ENCODE assay signal across 9 cellular contexts in the genomic region with DNA sequence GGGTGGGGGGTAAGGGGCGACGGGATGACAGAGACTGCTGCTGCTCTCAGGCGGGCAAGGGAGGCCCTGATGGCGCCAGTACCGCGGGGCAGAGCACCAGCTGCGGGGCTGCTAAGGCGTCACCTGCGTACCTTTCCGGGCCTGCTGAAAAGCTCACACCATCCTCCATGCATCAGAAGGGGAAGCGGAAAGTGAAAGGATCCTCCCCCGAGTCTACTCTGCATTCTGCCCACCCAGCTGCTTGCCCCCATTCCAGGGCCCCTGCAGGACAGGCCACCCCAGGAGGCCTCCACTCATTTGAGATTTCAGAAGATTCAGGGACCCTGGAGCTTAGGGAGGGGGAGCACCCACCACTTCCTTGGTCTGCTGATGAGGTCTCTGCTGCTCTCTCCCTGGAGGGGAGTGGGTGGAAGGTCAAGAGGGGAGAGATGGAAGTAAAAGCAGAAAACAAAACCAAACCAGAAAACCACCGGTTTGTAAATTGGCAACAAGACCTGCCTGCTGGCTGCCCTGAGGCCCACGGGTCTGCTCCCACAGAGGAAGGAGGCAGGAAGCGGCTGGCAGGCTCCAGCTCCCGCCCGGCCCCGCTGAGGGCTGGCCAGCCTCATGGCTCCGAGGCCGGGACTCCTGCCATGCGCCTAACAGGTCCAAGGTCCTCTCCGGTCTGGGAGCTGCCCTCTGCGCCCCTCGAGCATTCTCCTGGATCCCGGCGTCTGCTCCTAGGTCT. TPM values are rescaled to one million over a fixed set of nuclear protein-coding genes. Genes with fewer than 3 reads are reported as not detected.
DNase-seq lines count a peak whose midpoint lies in the region; ATAC-seq, FAIRE-seq and TF ChIP-seq lines count a peak whose summit lies in the region.
"Had no signal": no experiment of that assay in that cellular context is flagged by ENCODE, and none has a peak within 500 bp of the region (broad histone marks: within the 10 kb centered on the region; RNA-seq: fewer than 3 reads in every experiment).

No MANE protein-coding gene starts in this region.

- peak overlapping the region; percentile 46 for H3K4me3 Mint-ChIP-seq in activated naive CD4-positive, alpha-beta T cell treated with anti-CD3 and anti-CD28 coated beads for 36 hours

- peaks cover 0 to 11% (median 5%) of the 10 kb centered on the region in 4 donors for H3K4me1 ChIP-seq in sigmoid colon

- H3K27ac ChIP-seq in sigmoid colon, result peak overlapping the region in 1 of 4 donors; percentile 19

- TF ChIP-seq CTCF in GM13977 (IDR thresholded peaks at IDR 0.05; ENCODE audit: extremely low read depth, insufficient read depth, missing control alignments) (no peak), sigmoid colon (IDR thresholded peaks at IDR 0.05) (no peak)

- TF ChIP-seq POLR2A in sigmoid colon (IDR thresholded peaks at IDR 0.05), result no peak

- H3K36me3 ChIP-seq in sigmoid colon, result peaks cover 10 to 80% (median 39%) of the 10 kb centered on the region in 4 donors

- no peaks in the 10 kb centered on the region for H3K27me3 ChIP-seq in sigmoid colon

- FAIRE-seq in frontal cortex (lab: Jason Lieb, UNC), result no peak

- TF ChIP-seq EP300 in sigmoid colon (IDR thresholded peaks at IDR 0.05), result no peak

- peaks cover 23% of the 10 kb centered on the region for H3K4me1 Mint-ChIP-seq in activated naive CD4-positive, alpha-beta T cell treated with anti-CD3 and anti-CD28 coated beads for 36 hours (ENCODE audit: low read depth)

- no peaks in the 10 kb centered on the region for H3K9me3 Mint-ChIP-seq in activated naive CD4-positive, alpha-beta T cell treated with anti-CD3 and anti-CD28 coated beads for 36 hours

- H3K9me3 ChIP-seq in sigmoid colon, result no peaks in the 10 kb centered on the region

- H3K4me3 ChIP-seq in sigmoid colon, result no peak overlapping the region

- peak overlapping the region; percentile 88 for H3K27ac Mint-ChIP-seq in activated naive CD4-positive, alpha-beta T cell treated with anti-CD3 and anti-CD28 coated beads for 36 hours

- WGBS in sigmoid colon, 2 donors, result 50 to 83% methylated on average over 26 of the region's 26 CpGs

- CTCF ChIA-PET in activated naive CD4-positive, alpha-beta T cell treated with anti-CD3 and anti-CD28 coated beads for 36 hours (lab: Charles Lee), result interaction anchor here (0.8 to 2.3 kb wide), 3 partner anchors 12 to 230 kb away, joined by 3 to 11 read pairs (median 4); no protein-coding TSS in a partner anchor

- H3K27me3 Mint-ChIP-seq in activated naive CD4-positive, alpha-beta T cell treated with anti-CD3 and anti-CD28 coated beads for 36 hours (ENCODE audit: low read depth), result no peaks in the 10 kb centered on the region

- peak; percentile 71 for DNase-seq in GM13977 (ENCODE audit: low spot score)
- DNase-seq in activated naive CD4-positive, alpha-beta T cell treated with anti-CD3 and anti-CD28 coated beads for 36 hours, result peak; percentile 68
- DNase-seq in sigmoid colon, result peak; percentile 58
- no peak for DNase-seq in NOMO-1 treated with DMSO at 0.1 percent for 48 hours (lab: John Stamatoyannopoulos, UW; ENCODE audit: unreplicated experiment)
- DNase-seq in NCI-H128 (lab: John Stamatoyannopoulos, UW; ENCODE audit: unreplicated experiment), result no peak
- no peak for DNase-seq in frontal cortex (ENCODE audit: low spot score in 2 of 2)
- no peak for DNase-seq in NCI-H82 (lab: John Stamatoyannopoulos, UW)
- DNase-seq: left cardiac atrium had no signal

- in situ Hi-C loops in GM13977 (cut with MboI; ENCODE audit: low pct_unique_long_range_greater_than_20kb, low sequenced_read_pairs, unreplicated experiment), result no loop called here

- peak; percentile 65 for ATAC-seq in HG03354 (IDR thresholded peaks at IDR 0.05; ENCODE audit: poor library complexity, severe bottlenecking, unreplicated experiment)

- H3K36me3 Mint-ChIP-seq in activated naive CD4-positive, alpha-beta T cell treated with anti-CD3 and anti-CD28 coated beads for 36 hours (ENCODE audit: low read depth), result peaks cover 12% of the 10 kb centered on the region

- intact Hi-C loops in activated naive CD4-positive, alpha-beta T cell treated with anti-CD3 and anti-CD28 coated beads for 36 hours (cut with micrococcal nuclease), result loop anchor here (5.0 kb wide), 1 partner anchor 77 kb away; the partner anchor contains the start of gene POMT1
- intact Hi-C loops in sigmoid colon (cut with DNase I), result no loop called here

RNA-seq across cellular contexts. Expression of gene PRRT1B, which starts 33.6 kb away (rescaled TPM):
- total RNA-seq in activated naive CD4-positive, alpha-beta T cell treated with anti-CD3 and anti-CD28 coated beads for 36 hours, result not detected
- total RNA-seq in sigmoid colon, result not detected
- 1 to 10 TPM in 2 of 3 donors, under 1 TPM in 1; 0.45 to 3.6 (median 1.4) TPM for polyA plus RNA-seq in sigmoid colon
- not detected for total RNA-seq in frontal cortex
- total RNA-seq: left cardiac atrium had no signal

RNA-seq across cellular contexts. Expression of gene UCK1, which starts 47.9 kb away (rescaled TPM):
- total RNA-seq in activated naive CD4-positive, alpha-beta T cell treated with anti-CD3 and anti-CD28 coated beads for 36 hours, result 10 to 100 TPM; 18.7 to 21.7 TPM
- total RNA-seq in sigmoid colon, result 10 to 100 TPM; 35.7 to 67.5 (median 52.0) TPM
- 10 to 100 TPM; 20.8 to 30.1 (median 28.2) TPM for polyA plus RNA-seq in sigmoid colon
- 15.5 TPM for total RNA-seq in frontal cortex

Comparison
In these comparisons a context has a peak if more than half of its experiments do, and no peak if none do; other contexts are left out.
1. DNase-seq: peak in GM13977 (single experiment), activated naive CD4-positive, alpha-beta T cell treated with anti-CD3 and anti-CD28 coated beads for 36 hours (single experiment) and sigmoid colon (single experiment); none in NOMO-1 treated with DMSO at 0.1 percent for 48 hours (single experiment), NCI-H128 (single experiment), frontal cortex (0 of 2) and NCI-H82 (single experiment).